1 cellular context compared by ENCODE assay signal in the genomic region with DNA sequence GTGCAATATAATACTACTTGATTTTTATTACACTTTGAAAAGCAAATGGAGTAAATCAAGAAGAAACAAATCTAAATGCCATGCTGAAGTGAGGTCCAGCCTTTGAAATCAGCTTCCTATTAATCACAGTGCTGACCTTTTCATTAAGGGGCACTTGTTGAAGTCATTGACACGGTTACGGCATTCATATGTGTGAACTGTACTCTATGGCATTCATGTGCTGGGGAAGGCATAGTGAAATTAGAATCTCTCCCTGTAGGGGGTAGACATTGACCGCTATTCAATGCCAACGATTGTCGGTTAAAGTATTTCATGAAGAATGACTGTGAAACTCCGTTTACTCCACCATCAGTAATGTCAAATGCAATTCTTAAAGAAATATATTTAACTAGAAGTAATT.
TF ChIP-seq lines count a peak whose summit lies in the region.

No MANE protein-coding gene starts in this region.

TF ChIP-seq in GM23338, 12 proteins besides CTCF, POLR2A, EP300 and RAD21 (continued from another document):
- TF ChIP-seq, protein P1, sequence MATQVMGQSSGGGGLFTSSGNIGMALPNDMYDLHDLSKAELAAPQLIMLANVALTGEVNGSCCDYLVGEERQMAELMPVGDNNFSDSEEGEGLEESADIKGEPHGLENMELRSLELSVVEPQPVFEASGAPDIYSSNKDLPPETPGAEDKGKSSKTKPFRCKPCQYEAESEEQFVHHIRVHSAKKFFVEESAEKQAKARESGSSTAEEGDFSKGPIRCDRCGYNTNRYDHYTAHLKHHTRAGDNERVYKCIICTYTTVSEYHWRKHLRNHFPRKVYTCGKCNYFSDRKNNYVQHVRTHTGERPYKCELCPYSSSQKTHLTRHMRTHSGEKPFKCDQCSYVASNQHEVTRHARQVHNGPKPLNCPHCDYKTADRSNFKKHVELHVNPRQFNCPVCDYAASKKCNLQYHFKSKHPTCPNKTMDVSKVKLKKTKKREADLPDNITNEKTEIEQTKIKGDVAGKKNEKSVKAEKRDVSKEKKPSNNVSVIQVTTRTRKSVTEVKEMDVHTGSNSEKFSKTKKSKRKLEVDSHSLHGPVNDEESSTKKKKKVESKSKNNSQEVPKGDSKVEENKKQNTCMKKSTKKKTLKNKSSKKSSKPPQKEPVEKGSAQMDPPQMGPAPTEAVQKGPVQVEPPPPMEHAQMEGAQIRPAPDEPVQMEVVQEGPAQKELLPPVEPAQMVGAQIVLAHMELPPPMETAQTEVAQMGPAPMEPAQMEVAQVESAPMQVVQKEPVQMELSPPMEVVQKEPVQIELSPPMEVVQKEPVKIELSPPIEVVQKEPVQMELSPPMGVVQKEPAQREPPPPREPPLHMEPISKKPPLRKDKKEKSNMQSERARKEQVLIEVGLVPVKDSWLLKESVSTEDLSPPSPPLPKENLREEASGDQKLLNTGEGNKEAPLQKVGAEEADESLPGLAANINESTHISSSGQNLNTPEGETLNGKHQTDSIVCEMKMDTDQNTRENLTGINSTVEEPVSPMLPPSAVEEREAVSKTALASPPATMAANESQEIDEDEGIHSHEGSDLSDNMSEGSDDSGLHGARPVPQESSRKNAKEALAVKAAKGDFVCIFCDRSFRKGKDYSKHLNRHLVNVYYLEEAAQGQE (IDR thresholded peaks at IDR 0.05; ENCODE audit: unreplicated experiment): no peak
- TF ChIP-seq ZNF331 (CRISPR knock-in tag; IDR thresholded peaks at IDR 0.05; ENCODE audit: low read depth) (no peak), ZNF114 (CRISPR knock-in tag; IDR thresholded peaks at IDR 0.05) (no peak), NANOG (IDR thresholded peaks at IDR 0.05; ENCODE audit: borderline replicate concordance) (no peak)
- TF ChIP-seq, protein P2, sequence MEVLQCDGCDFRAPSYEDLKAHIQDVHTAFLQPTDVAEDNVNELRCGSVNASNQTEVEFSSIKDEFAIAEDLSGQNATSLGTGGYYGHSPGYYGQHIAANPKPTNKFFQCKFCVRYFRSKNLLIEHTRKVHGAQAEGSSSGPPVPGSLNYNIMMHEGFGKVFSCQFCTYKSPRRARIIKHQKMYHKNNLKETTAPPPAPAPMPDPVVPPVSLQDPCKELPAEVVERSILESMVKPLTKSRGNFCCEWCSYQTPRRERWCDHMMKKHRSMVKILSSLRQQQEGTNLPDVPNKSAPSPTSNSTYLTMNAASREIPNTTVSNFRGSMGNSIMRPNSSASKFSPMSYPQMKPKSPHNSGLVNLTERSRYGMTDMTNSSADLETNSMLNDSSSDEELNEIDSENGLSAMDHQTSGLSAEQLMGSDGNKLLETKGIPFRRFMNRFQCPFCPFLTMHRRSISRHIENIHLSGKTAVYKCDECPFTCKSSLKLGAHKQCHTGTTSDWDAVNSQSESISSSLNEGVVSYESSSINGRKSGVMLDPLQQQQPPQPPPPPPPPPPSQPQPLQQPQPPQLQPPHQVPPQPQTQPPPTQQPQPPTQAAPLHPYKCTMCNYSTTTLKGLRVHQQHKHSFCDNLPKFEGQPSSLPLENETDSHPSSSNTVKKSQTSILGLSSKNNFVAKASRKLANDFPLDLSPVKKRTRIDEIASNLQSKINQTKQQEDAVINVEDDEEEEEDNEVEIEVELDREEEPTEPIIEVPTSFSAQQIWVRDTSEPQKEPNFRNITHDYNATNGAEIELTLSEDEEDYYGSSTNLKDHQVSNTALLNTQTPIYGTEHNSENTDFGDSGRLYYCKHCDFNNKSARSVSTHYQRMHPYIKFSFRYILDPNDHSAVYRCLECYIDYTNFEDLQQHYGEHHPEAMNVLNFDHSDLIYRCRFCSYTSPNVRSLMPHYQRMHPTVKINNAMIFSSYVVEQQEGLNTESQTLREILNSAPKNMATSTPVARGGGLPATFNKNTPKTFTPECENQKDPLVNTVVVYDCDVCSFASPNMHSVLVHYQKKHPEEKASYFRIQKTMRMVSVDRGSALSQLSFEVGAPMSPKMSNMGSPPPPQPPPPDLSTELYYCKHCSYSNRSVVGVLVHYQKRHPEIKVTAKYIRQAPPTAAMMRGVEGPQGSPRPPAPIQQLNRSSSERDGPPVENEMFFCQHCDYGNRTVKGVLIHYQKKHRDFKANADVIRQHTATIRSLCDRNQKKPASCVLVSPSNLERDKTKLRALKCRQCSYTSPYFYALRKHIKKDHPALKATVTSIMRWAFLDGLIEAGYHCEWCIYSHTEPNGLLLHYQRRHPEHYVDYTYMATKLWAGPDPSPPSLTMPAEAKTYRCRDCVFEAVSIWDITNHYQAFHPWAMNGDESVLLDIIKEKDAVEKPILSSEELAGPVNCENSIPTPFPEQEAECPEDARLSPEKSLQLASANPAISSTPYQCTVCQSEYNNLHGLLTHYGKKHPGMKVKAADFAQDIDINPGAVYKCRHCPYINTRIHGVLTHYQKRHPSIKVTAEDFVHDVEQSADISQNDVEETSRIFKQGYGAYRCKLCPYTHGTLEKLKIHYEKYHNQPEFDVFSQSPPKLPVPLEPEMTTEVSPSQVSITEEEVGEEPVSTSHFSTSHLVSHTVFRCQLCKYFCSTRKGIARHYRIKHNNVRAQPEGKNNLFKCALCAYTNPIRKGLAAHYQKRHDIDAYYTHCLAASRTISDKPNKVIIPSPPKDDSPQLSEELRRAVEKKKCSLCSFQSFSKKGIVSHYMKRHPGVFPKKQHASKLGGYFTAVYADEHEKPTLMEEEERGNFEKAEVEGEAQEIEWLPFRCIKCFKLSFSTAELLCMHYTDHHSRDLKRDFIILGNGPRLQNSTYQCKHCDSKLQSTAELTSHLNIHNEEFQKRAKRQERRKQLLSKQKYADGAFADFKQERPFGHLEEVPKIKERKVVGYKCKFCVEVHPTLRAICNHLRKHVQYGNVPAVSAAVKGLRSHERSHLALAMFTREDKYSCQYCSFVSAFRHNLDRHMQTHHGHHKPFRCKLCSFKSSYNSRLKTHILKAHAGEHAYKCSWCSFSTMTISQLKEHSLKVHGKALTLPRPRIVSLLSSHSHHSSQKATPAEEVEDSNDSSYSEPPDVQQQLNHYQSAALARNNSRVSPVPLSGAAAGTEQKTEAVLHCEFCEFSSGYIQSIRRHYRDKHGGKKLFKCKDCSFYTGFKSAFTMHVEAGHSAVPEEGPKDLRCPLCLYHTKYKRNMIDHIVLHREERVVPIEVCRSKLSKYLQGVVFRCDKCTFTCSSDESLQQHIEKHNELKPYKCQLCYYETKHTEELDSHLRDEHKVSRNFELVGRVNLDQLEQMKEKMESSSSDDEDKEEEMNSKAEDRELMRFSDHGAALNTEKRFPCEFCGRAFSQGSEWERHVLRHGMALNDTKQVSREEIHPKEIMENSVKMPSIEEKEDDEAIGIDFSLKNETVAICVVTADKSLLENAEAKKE (CRISPR knock-in tag; IDR thresholded peaks at IDR 0.05): no peak
